In the genomic region with DNA sequence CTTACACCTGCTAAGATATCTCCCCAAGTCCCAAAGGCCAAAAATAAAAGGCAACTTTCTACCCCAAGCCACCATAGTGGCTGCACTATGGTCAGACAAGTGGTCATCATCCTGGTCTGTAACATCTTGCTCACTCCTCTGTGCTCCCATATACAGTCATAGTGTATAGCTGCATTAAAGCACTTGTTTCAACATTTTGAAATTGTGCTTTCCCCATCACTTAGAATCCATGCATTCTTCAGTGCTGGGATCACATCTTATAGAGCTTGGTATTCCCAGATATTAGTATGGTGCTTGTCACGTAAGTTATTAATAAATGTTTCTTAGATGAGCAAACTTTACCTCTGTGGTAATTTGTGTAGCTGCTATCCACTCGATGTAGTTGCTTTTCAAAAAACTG, we compare ENCODE assay signal across 14 cellular contexts. TPM values are rescaled to one million over a fixed set of nuclear protein-coding genes. Genes with fewer than 3 reads are reported as not detected.
A peak's percentile ranks its signal among the peaks of the same experiment; 100 is the strongest.
DNase-seq lines count a peak whose midpoint lies in the region; ATAC-seq and TF ChIP-seq lines count a peak whose summit lies in the region.
"Had no signal": no experiment of that assay in that cellular context is flagged by ENCODE, and none has a peak within 500 bp of the region (broad histone marks: within the 10 kb centered on the region; RNA-seq: fewer than 3 reads in every experiment).

No MANE protein-coding gene starts in this region.

- no peak overlapping the region for H3K4me3 ChIP-seq in left lung

- H3K27me3 Mint-ChIP-seq in CD4-positive, alpha-beta T cell: no peaks in the 10 kb centered on the region
- H3K27me3 Mint-ChIP-seq: activated B cell treated with CpG ODN at 0.5 μM for 24 hours had no signal

- TF ChIP-seq CTCF in CD4-positive, alpha-beta T cell (IDR thresholded peaks at IDR 0.05): no peak
- no peak for TF ChIP-seq CTCF in left lung (IDR thresholded peaks at IDR 0.05)

- H3K4me1 Mint-ChIP-seq in CD4-positive, alpha-beta T cell (ENCODE audit: low read depth): peaks cover 60% of the 10 kb centered on the region

- H3K9me3 ChIP-seq in CD4-positive, alpha-beta T cell (ENCODE audit: control insufficient read depth, low read length): peaks cover 5% of the 10 kb centered on the region
- peaks cover 0 to 15% of the 10 kb centered on the region in 2 donors for H3K9me3 ChIP-seq in left lung

- peak overlapping the region; percentile 4 for H3K27ac Mint-ChIP-seq in CD4-positive, alpha-beta T cell
- H3K27ac Mint-ChIP-seq: activated B cell treated with CpG ODN at 0.5 μM for 24 hours; activated naive CD4-positive, alpha-beta T cell treated with anti-CD3 and anti-CD28 coated beads, Interleukin-2, amount 50 U/mL, for 72 hours had no signal

- no peak for DNase-seq in CD4-positive, alpha-beta T cell
- DNase-seq in HS-27A (ENCODE audit: low read depth): peak; percentile 67
- DNase-seq in amniotic epithelial cell (ENCODE audit: low read depth): peak; percentile 78
- DNase-seq in left lung: no peak
- DNase-seq in left ventricle myocardium superior: no peak
- no peak for DNase-seq in NCI-H2029 treated with DMSO at 0.1 percent for 48 hours (lab: John Stamatoyannopoulos, UW)
- DNase-seq in activated effector memory CD4-positive, alpha-beta T cell treated with Interleukin-2 at 50 U/mL for 16 hours: no peak
- DNase-seq in nucleus accumbens (lab: John Stamatoyannopoulos, UW): no peak
- DNase-seq: activated B cell treated with CpG ODN at 0.5 μM for 24 hours, DMS 273 treated with DMSO at 0.1 percent for 48 hours, NCI-H187 had no signal

- no peaks in the 10 kb centered on the region for H3K9me3 Mint-ChIP-seq in CD4-positive, alpha-beta T cell

- peak overlapping the region; percentile 9 for H3K4me3 Mint-ChIP-seq in CD4-positive, alpha-beta T cell
- H3K4me3 Mint-ChIP-seq: activated B cell treated with CpG ODN at 0.5 μM for 24 hours had no signal

- CTCF ChIA-PET in CD4-positive, alpha-beta T cell (lab: Charles Lee): no interaction called here

- peaks cover 14 to 35% of the 10 kb centered on the region in 2 donors for H3K4me1 ChIP-seq in left lung

- ATAC-seq in CD4-positive, alpha-beta T cell (ENCODE audit: poor library complexity): no peak
- ATAC-seq in left lung (peak; percentile 24), left ventricle myocardium superior (no peak)
- ATAC-seq: esophagus mucosa had no signal

- no peaks in the 10 kb centered on the region for H3K36me3 ChIP-seq in left lung

- H3K27me3 ChIP-seq in CD4-positive, alpha-beta T cell (ENCODE audit: control insufficient read depth, insufficient read depth, low read length): no peaks in the 10 kb centered on the region
- no peaks in the 10 kb centered on the region for H3K27me3 ChIP-seq in left lung

- POLR2A ChIA-PET in CD4-positive, alpha-beta T cell (lab: Charles Lee): interaction anchor here (1.2 kb wide), 1 partner anchor 28 kb away, joined by 4 read pairs; no protein-coding TSS in a partner anchor

- intact Hi-C loops in CD4-positive, alpha-beta T cell (cut with DNase I, micrococcal nuclease): loop anchor here in 1 of 2 experiments (10.0 kb wide), 1 partner anchor 113 kb away; no protein-coding TSS in a partner anchor
- intact Hi-C loops in left lung (cut with DNase I): no loop called here
- intact Hi-C loops in left ventricle myocardium superior (cut with micrococcal nuclease): no loop called here

- H3K27ac ChIP-seq in CD4-positive, alpha-beta T cell (ENCODE audit: low read depth, low read length): no peak overlapping the region
- H3K27ac ChIP-seq in left lung: peak overlapping the region in 1 of 2 donors; percentile 48
- H3K27ac ChIP-seq: HL-60 had no signal

- no peaks in the 10 kb centered on the region for H3K36me3 Mint-ChIP-seq in CD4-positive, alpha-beta T cell (ENCODE audit: low read depth)

RNA-seq across cellular contexts. Expression of gene CDC42EP3, which starts 40.4 kb away (rescaled TPM):
- total RNA-seq in CD4-positive, alpha-beta T cell: 10 to 100 TPM; 20.6 to 24.1 TPM
- 10 to 100 TPM; 37.7 to 53.8 TPM for total RNA-seq in left lung
- 89.5 TPM for total RNA-seq in left ventricle myocardium superior

Comparison
In these comparisons a context has a peak if more than half of its experiments do, and no peak if none do; other contexts are left out.
1. DNase-seq: peak in HS-27A (single experiment) and amniotic epithelial cell (single experiment); none in CD4-positive, alpha-beta T cell (0 of 10), left lung (0 of 2), left ventricle myocardium superior (single experiment), NCI-H2029 treated with DMSO at 0.1 percent for 48 hours (single experiment), activated effector memory CD4-positive, alpha-beta T cell treated with Interleukin-2 at 50 U/mL for 16 hours (single experiment) and nucleus accumbens (0 of 56).